ENCODE assay signal across 1 cellular context in the genomic region with DNA sequence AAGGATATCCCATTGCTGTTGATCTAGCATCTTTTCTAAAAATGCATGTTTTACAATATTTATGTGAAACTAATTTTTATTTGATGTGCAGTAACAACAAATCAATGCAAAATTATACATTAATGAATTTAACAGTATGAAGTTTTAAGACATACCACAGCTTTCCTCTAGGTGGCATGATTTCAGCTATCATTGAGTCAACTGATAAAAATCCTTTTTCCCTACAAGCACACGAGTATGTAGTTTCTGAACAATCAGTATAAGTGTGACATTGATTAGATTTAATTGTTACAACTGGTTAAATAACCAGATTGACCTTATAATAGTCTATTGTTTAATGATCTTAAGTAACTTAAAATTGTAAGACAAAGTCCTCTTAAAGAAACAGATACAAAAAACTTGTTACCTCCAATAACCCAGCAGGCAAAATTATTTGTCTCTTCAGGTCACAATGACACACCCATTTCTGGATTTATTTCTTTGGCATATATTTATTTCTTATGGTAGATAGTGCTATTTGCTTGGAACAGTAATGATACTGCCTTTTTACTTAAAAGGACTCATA.
A peak's percentile ranks its signal among the peaks of the same experiment; 100 is the strongest.
TF ChIP-seq lines count a peak whose summit lies in the region.

No MANE protein-coding gene starts in this region.

TF ChIP-seq in HepG2, 621 proteins besides CTCF, POLR2A, EP300 and RAD21:
- TF ChIP-seq, protein P1, sequence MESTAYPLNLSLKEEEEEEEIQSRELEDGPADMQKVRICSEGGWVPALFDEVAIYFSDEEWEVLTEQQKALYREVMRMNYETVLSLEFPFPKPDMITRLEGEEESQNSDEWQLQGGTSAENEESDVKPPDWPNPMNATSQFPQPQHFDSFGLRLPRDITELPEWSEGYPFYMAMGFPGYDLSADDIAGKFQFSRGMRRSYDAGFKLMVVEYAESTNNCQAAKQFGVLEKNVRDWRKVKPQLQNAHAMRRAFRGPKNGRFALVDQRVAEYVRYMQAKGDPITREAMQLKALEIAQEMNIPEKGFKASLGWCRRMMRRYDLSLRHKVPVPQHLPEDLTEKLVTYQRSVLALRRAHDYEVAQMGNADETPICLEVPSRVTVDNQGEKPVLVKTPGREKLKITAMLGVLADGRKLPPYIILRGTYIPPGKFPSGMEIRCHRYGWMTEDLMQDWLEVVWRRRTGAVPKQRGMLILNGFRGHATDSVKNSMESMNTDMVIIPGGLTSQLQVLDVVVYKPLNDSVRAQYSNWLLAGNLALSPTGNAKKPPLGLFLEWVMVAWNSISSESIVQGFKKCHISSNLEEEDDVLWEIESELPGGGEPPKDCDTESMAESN (CRISPR knock-in tag; conservative IDR thresholded peaks at IDR 0.05), result no peak
- TF ChIP-seq SIX4 (CRISPR knock-in tag; IDR thresholded peaks at IDR 0.05), result no peak
- TF ChIP-seq SMC3 (IDR thresholded peaks at IDR 0.05; ENCODE audit: low read length), result peak; percentile 41
- TF ChIP-seq STAG1 (CRISPR knock-in tag; IDR thresholded peaks at IDR 0.05), result peak; percentile 72
- TF ChIP-seq, protein P2, sequence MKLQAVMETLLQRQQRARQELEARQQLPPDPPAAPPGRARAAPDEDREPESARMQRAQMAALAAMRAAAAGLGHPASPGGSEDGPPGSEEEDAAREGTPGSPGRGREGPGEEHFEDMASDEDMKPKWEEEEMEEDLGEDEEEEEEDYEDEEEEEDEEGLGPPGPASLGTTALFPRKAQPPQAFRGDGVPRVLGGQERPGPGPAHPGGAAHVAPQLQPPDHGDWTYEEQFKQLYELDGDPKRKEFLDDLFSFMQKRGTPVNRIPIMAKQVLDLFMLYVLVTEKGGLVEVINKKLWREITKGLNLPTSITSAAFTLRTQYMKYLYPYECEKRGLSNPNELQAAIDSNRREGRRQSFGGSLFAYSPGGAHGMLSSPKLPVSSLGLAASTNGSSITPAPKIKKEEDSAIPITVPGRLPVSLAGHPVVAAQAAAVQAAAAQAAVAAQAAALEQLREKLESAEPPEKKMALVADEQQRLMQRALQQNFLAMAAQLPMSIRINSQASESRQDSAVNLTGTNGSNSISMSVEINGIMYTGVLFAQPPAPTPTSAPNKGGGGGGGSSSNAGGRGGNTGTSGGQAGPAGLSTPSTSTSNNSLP (IDR thresholded peaks at IDR 0.05; ENCODE audit: low read depth, low read length), result peak; percentile 40; the same call in 1 of the 2 replicates
- no peak for TF ChIP-seq BCL6 (CRISPR knock-in tag; IDR thresholded peaks at IDR 0.05)
